15 cellular contexts compared by ENCODE assay signal in the genomic region with DNA sequence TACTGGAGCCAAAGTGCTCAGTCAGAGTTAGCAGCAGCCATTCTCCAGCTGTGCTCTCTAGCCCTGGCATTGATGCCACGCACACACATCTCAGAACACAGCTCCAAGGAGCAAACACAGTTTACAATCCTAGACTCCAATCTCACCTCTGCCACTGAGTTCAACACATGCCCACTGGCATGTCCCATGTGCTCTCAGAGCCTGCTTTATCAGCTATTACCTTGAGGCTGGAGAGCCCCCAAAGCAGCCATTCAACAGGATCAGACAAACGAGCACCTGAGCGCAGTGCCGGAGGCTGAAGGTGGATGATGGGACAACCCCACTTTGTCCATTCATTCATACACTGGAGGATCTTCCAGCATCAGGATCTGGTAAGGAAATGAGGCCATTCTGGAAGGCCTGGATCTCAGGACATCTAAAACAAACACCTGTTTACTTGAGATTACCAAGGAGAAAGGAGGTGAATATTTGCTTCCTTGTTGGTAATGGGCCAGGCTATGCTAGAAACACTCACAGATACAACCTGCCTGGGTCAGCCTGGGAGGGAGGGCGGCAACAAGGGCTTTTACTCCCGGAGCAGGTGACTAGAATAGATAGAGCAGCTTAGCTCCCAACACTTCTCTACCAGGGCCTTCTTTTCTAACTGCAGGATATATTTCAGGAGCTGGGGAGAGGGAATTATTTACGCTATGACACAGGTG. TPM values are rescaled to one million over a fixed set of nuclear protein-coding genes. Genes with fewer than 3 reads are reported as not detected.
DNase-seq lines count a peak whose midpoint lies in the region; ATAC-seq and TF ChIP-seq lines count a peak whose summit lies in the region.
"Had no signal": no experiment of that assay in that cellular context is flagged by ENCODE, and none has a peak within 500 bp of the region (broad histone marks: within the 10 kb centered on the region; RNA-seq: fewer than 3 reads in every experiment).

No MANE protein-coding gene starts in this region.

- CTCF ChIA-PET in CD8-positive, alpha-beta memory T cell (lab: Charles Lee), result interaction anchor here (1.1 kb wide), 1 partner anchor 19 kb away, joined by 3 read pairs; no protein-coding TSS in a partner anchor

- H3K27me3 Mint-ChIP-seq in CD8-positive, alpha-beta memory T cell, result no peaks in the 10 kb centered on the region
- no peaks in the 10 kb centered on the region for H3K27me3 Mint-ChIP-seq in activated naive CD8-positive, alpha-beta T cell treated with anti-CD3 and anti-CD28 coated beads, Interleukin-2, amount 10 ng/mL, durations not matched to agents 7 days and 5 days
- H3K27me3 Mint-ChIP-seq in natural killer cell treated with Interleukin-12 subunit alpha and Interleukin-12 subunit beta and Interleukin-15 and Interleukin-18, amount 100 ng/mL, for 72 hours, result no peaks in the 10 kb centered on the region
- no peaks in the 10 kb centered on the region for H3K27me3 Mint-ChIP-seq in mesothelial cell of epicardium (ENCODE audit: low read depth)

- H3K4me3 Mint-ChIP-seq in CD8-positive, alpha-beta memory T cell, result no peak overlapping the region
- H3K4me3 Mint-ChIP-seq in activated naive CD8-positive, alpha-beta T cell treated with anti-CD3 and anti-CD28 coated beads, Interleukin-2, amount 10 ng/mL, durations not matched to agents 7 days and 5 days, result peak overlapping the region; percentile 15
- H3K4me3 Mint-ChIP-seq in natural killer cell treated with Interleukin-12 subunit alpha and Interleukin-12 subunit beta and Interleukin-15 and Interleukin-18, amount 100 ng/mL, for 72 hours, result no peak overlapping the region
- no peak overlapping the region for H3K4me3 Mint-ChIP-seq in mesothelial cell of epicardium
- H3K4me3 Mint-ChIP-seq: GM23338 had no signal

- peaks cover 0 to 15% (median 0%) of the 10 kb centered on the region in 3 donors for H3K36me3 Mint-ChIP-seq in CD8-positive, alpha-beta memory T cell
- peaks cover 28% of the 10 kb centered on the region for H3K36me3 Mint-ChIP-seq in activated naive CD8-positive, alpha-beta T cell treated with anti-CD3 and anti-CD28 coated beads, Interleukin-2, amount 10 ng/mL, durations not matched to agents 7 days and 5 days
- no peaks in the 10 kb centered on the region for H3K36me3 Mint-ChIP-seq in natural killer cell treated with Interleukin-12 subunit alpha and Interleukin-12 subunit beta and Interleukin-15 and Interleukin-18, amount 100 ng/mL, for 72 hours
- peaks cover 6% of the 10 kb centered on the region for H3K36me3 Mint-ChIP-seq in mesothelial cell of epicardium

- peaks cover 22% of the 10 kb centered on the region for H3K4me1 ChIP-seq in CD8-positive, alpha-beta memory T cell (ENCODE audit: insufficient read depth, low read length)

- no peaks in the 10 kb centered on the region for H3K9me3 Mint-ChIP-seq in CD8-positive, alpha-beta memory T cell
- H3K9me3 Mint-ChIP-seq in activated naive CD8-positive, alpha-beta T cell treated with anti-CD3 and anti-CD28 coated beads, Interleukin-2, amount 10 ng/mL, durations not matched to agents 7 days and 5 days, result no peaks in the 10 kb centered on the region
- no peaks in the 10 kb centered on the region for H3K9me3 Mint-ChIP-seq in natural killer cell treated with Interleukin-12 subunit alpha and Interleukin-12 subunit beta and Interleukin-15 and Interleukin-18, amount 100 ng/mL, for 72 hours
- no peaks in the 10 kb centered on the region for H3K9me3 Mint-ChIP-seq in mesothelial cell of epicardium
- H3K9me3 Mint-ChIP-seq: GM23338 had no signal

- peaks cover 4% of the 10 kb centered on the region for H3K36me3 ChIP-seq in CD8-positive, alpha-beta memory T cell (ENCODE audit: insufficient read depth, low read length)
- H3K36me3 ChIP-seq: vagina had no signal

- peak overlapping the region; percentile 64 to 97 (median 87) for H3K27ac Mint-ChIP-seq in CD8-positive, alpha-beta memory T cell
- H3K27ac Mint-ChIP-seq in activated naive CD8-positive, alpha-beta T cell treated with anti-CD3 and anti-CD28 coated beads, Interleukin-2, amount 10 ng/mL, durations not matched to agents 7 days and 5 days, result peak overlapping the region; percentile 83
- H3K27ac Mint-ChIP-seq in natural killer cell treated with Interleukin-12 subunit alpha and Interleukin-12 subunit beta and Interleukin-15 and Interleukin-18, amount 100 ng/mL, for 72 hours, result peak overlapping the region; percentile 72 to 85
- H3K27ac Mint-ChIP-seq in mesothelial cell of epicardium, result no peak overlapping the region
- H3K27ac Mint-ChIP-seq: GM23338 had no signal

- H3K4me1 Mint-ChIP-seq in CD8-positive, alpha-beta memory T cell, result peaks cover 27 to 42% (median 31%) of the 10 kb centered on the region in 3 donors
- peaks cover 21% of the 10 kb centered on the region for H3K4me1 Mint-ChIP-seq in activated naive CD8-positive, alpha-beta T cell treated with anti-CD3 and anti-CD28 coated beads, Interleukin-2, amount 10 ng/mL, durations not matched to agents 7 days and 5 days
- H3K4me1 Mint-ChIP-seq in natural killer cell treated with Interleukin-12 subunit alpha and Interleukin-12 subunit beta and Interleukin-15 and Interleukin-18, amount 100 ng/mL, for 72 hours (ENCODE audit: low read depth in 2 of 2), result peaks cover 21 to 24% of the 10 kb centered on the region in 2 donors
- H3K4me1 Mint-ChIP-seq in mesothelial cell of epicardium, result no peaks in the 10 kb centered on the region

- H3K27me3 ChIP-seq in CD8-positive, alpha-beta memory T cell (ENCODE audit: insufficient read depth, low read length, poor library complexity, severe bottlenecking), result no peaks in the 10 kb centered on the region
- H3K27me3 ChIP-seq: vagina had no signal

- H3K4me3 ChIP-seq in CD8-positive, alpha-beta memory T cell (ENCODE audit: low read length), result no peak overlapping the region
- H3K4me3 ChIP-seq: GM23338, vagina had no signal

- H3K9me3 ChIP-seq in CD8-positive, alpha-beta memory T cell (ENCODE audit: low read length), result no peaks in the 10 kb centered on the region
- H3K9me3 ChIP-seq: vagina had no signal

- no peak for DNase-seq in CD8-positive, alpha-beta memory T cell
- DNase-seq in HUDEP-2 (lab: John Stamatoyannopoulos, UW; ENCODE audit: unreplicated experiment in 76 of 76), result peak in 67 of 76 experiments; percentile 15 to 88 (median 58)
- DNase-seq in activated naive CD8-positive, alpha-beta T cell treated with anti-CD3 and anti-CD28 coated beads, Interleukin-2, amount 10 ng/mL, durations not matched to agents 7 days and 5 days, result no peak
- DNase-seq in natural killer cell treated with Interleukin-12 subunit alpha and Interleukin-12 subunit beta and Interleukin-15 and Interleukin-18, amount 100 ng/mL, for 72 hours (ENCODE audit: low spot score), result no peak
- DNase-seq in mesothelial cell of epicardium (ENCODE audit: low spot score in 2 of 2, unreplicated experiment in 2 of 2), result no peak
- DNase-seq: activated CD8-positive, alpha-beta memory T cell treated with anti-CD3 and anti-CD28 coated beads for 24 hours; kidney glomerular epithelial cell; NCI-H1436 treated with DMSO at 0.1 percent for 48 hours; NCI-H524; stimulated activated CD4-positive, alpha-beta T cell treated with anti-CD3 and anti-CD28 coated beads, Interleukin-4, amount 100 ng/mL, for 24 hours had no signal

- H3K27ac ChIP-seq in CD8-positive, alpha-beta memory T cell (ENCODE audit: low read depth, low read length), result no peak overlapping the region
- H3K27ac ChIP-seq: vagina had no signal

- TF ChIP-seq CTCF in mesothelial cell of epicardium (IDR thresholded peaks at IDR 0.05; ENCODE audit: unreplicated experiment), result no peak

- peak; percentile 12 for ATAC-seq in activated naive CD8-positive, alpha-beta T cell treated with anti-CD3 and anti-CD28 coated beads, Interleukin-2, amount 10 ng/mL, durations not matched to agents 7 days and 5 days (ENCODE audit: low read depth)
- peak in 1 of 2 donors; percentile 20 for ATAC-seq in natural killer cell treated with Interleukin-12 subunit alpha and Interleukin-12 subunit beta and Interleukin-15 and Interleukin-18, amount 100 ng/mL, for 72 hours
- ATAC-seq in GM18867 (IDR thresholded peaks at IDR 0.05; ENCODE audit: unreplicated experiment) (no peak), SK-N-SH treated with all-trans-retinoic acid at 6 μM for 48 hours (no peak)
- ATAC-seq: GM23338, sciatic nerve had no signal

- POLR2A ChIA-PET in CD8-positive, alpha-beta memory T cell (lab: Charles Lee), result no interaction called here
- POLR2A ChIA-PET in activated naive CD8-positive, alpha-beta T cell treated with anti-CD3 and anti-CD28 coated beads, Interleukin-2, amount 10 ng/mL, durations not matched to agents 7 days and 5 days (lab: Charles Lee), result interaction anchor here (0.6 to 1.4 kb wide), 4 partner anchors 21 to 486 kb away, joined by 3 to 6 read pairs (median 4); a partner anchor contains a TSS

TF ChIP-seq in SK-N-SH treated with all-trans-retinoic acid at 6 μM for 48 hours, 23 proteins besides CTCF, POLR2A, EP300 and RAD21 (continues in another document):
- TF ChIP-seq, protein P1, sequence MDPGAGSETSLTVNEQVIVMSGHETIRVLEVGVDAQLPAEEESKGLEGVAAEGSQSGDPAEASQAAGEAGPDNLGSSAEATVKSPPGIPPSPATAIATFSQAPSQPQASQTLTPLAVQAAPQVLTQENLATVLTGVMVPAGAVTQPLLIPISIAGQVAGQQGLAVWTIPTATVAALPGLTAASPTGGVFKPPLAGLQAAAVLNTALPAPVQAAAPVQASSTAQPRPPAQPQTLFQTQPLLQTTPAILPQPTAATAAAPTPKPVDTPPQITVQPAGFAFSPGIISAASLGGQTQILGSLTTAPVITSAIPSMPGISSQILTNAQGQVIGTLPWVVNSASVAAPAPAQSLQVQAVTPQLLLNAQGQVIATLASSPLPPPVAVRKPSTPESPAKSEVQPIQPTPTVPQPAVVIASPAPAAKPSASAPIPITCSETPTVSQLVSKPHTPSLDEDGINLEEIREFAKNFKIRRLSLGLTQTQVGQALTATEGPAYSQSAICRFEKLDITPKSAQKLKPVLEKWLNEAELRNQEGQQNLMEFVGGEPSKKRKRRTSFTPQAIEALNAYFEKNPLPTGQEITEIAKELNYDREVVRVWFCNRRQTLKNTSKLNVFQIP (CRISPR knock-in tag; IDR thresholded peaks at IDR 0.05; ENCODE audit: borderline replicate concordance, low read depth), result no peak

RNA-seq across cellular contexts. Expression of a gene that starts 25.4 kb away (rescaled TPM):
- total RNA-seq in CD8-positive, alpha-beta memory T cell, result 10 to 100 TPM; 18.9 to 20.0 TPM
- polyA plus RNA-seq in CD8-positive, alpha-beta memory T cell, result 11.1 TPM
- total RNA-seq in activated naive CD8-positive, alpha-beta T cell treated with anti-CD3 and anti-CD28 coated beads, Interleukin-2, amount 10 ng/mL, durations not matched to agents 7 days and 5 days, result 10 to 100 TPM; 23.1 to 23.2 TPM
- 10 to 100 TPM; 28.0 to 31.0 TPM for total RNA-seq in natural killer cell treated with Interleukin-12 subunit alpha and Interleukin-12 subunit beta and Interleukin-15 and Interleukin-18, amount 100 ng/mL, for 72 hours
- total RNA-seq in mesothelial cell of epicardium, result 24.0 to 26.8 TPM (median 24.5 TPM) in 3 replicates

RNA-seq across cellular contexts. Expression of a gene that starts 25.7 kb away (rescaled TPM):
- total RNA-seq in CD8-positive, alpha-beta memory T cell, result 1 to 10 TPM; 1.2 to 1.5 TPM
- 0.13 TPM for polyA plus RNA-seq in CD8-positive, alpha-beta memory T cell
- total RNA-seq in activated naive CD8-positive, alpha-beta T cell treated with anti-CD3 and anti-CD28 coated beads, Interleukin-2, amount 10 ng/mL, durations not matched to agents 7 days and 5 days, result under 1 TPM in 1 of 2 experiments, not detected in 1; 0.40 TPM
- 1 to 10 TPM in 1 of 2 donors, under 1 TPM in 1; 0.24 to 1.1 TPM for total RNA-seq in natural killer cell treated with Interleukin-12 subunit alpha and Interleukin-12 subunit beta and Interleukin-15 and Interleukin-18, amount 100 ng/mL, for 72 hours
- 4.4 to 4.8 TPM (median 4.4 TPM) in 3 replicates for total RNA-seq in mesothelial cell of epicardium
- total RNA-seq: vagina had no signal

Comparison
In these comparisons a context has a peak if more than half of its experiments do, and no peak if none do; other contexts are left out.
1. DNase-seq: peak in HUDEP-2 (67 of 76); none in CD8-positive, alpha-beta memory T cell (0 of 5), activated naive CD8-positive, alpha-beta T cell treated with anti-CD3 and anti-CD28 coated beads, Interleukin-2, amount 10 ng/mL, durations not matched to agents 7 days and 5 days (single experiment), natural killer cell treated with Interleukin-12 subunit alpha and Interleukin-12 subunit beta and Interleukin-15 and Interleukin-18, amount 100 ng/mL, for 72 hours (single experiment) and mesothelial cell of epicardium (0 of 2).